In the genomic region with DNA sequence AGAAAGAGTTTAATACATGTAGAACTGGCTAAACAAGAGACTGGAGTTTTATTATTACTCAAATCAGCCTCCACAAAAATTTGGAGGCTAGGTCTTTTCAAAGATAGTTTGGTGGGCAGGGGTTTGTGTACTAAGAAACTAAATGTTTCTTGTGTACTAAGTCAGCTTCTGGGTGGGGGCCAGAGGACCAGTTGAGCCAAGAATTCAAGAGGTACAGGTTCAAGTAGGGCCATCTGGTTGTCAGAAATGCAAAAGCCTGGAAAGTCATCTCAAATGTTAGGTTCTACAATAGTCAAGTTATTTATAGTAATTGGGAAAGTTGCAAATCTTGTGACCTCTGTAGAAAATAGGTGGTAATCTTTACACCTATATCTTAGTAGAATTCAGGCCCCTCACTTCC, we compare ENCODE assay signal across 24 cellular contexts.
"Had no signal": no experiment of that assay in that cellular context is flagged by ENCODE, and none has a peak within 500 bp of the region (broad histone marks: within the 10 kb centered on the region; RNA-seq: fewer than 3 reads in every experiment).

No MANE protein-coding gene starts in this region.

- H3K27ac ChIP-seq: dorsolateral prefrontal cortex, neutrophil, pancreas, suprapubic skin, vagina had no signal

- H3K4me3 ChIP-seq: dorsolateral prefrontal cortex, mucosa of descending colon, pancreas, smooth muscle cell, suprapubic skin, vagina had no signal

- ATAC-seq: mucosa of descending colon; natural killer cell treated with Interleukin-12 subunit alpha and Interleukin-12 subunit beta and Interleukin-15 and Interleukin-18, amount 100 ng/mL, for 72 hours; pancreas; sciatic nerve; stimulated activated naive CD8-positive, alpha-beta T cell treated with anti-CD3 and anti-CD28 coated beads, Interleukin-15, amount 100 ng/mL, for 72 hours had no signal

- H3K36me3 ChIP-seq: neutrophil, pancreas, suprapubic skin, vagina had no signal

- H3K4me1 ChIP-seq: pancreas, suprapubic skin, vagina had no signal

- DNase-seq: dorsolateral prefrontal cortex; effector CD4-positive, alpha-beta T cell; hypothalamus; immature natural killer cell; islet precursor cell; kidney glomerular epithelial cell; mesenchymal stem cell; mucosa of descending colon; naive B cell; pancreas; retina; stimulated activated CD4-positive, alpha-beta T cell treated with anti-CD3 and anti-CD28 coated beads, Interleukin-12 subunit alpha, Interleukin-12 subunit beta, amount 100 ng/mL, for 4 hours; stimulated activated CD4-positive, alpha-beta T cell treated with anti-CD3 and anti-CD28 coated beads, Interleukin-1b, Interleukin-23, amount 100 ng/mL, for 48 hours; stimulated activated CD4-positive, alpha-beta T cell treated with anti-CD3 and anti-CD28 coated beads, Interleukin-4, amount 100 ng/mL, for 1 hour; stimulated activated CD8-positive, alpha-beta memory T cell treated with anti-CD3 and anti-CD28 coated beads, Interleukin-4, amount 100 ng/mL, for 48 hours; stimulated activated naive CD4-positive, alpha-beta T cell; stimulated activated naive CD8-positive, alpha-beta T cell treated with anti-CD3 and anti-CD28 coated beads, Interleukin-15, amount 100 ng/mL, for 72 hours; trophoblast cell had no signal

- H3K9me3 ChIP-seq: mucosa of descending colon, neutrophil, pancreas, suprapubic skin, vagina had no signal

- H3K4me2 ChIP-seq: smooth muscle cell had no signal

- H3K27me3 ChIP-seq: dorsolateral prefrontal cortex, neutrophil, pancreas, suprapubic skin, vagina had no signal
